ENCODE assay signal across 17 cellular contexts in the genomic region with DNA sequence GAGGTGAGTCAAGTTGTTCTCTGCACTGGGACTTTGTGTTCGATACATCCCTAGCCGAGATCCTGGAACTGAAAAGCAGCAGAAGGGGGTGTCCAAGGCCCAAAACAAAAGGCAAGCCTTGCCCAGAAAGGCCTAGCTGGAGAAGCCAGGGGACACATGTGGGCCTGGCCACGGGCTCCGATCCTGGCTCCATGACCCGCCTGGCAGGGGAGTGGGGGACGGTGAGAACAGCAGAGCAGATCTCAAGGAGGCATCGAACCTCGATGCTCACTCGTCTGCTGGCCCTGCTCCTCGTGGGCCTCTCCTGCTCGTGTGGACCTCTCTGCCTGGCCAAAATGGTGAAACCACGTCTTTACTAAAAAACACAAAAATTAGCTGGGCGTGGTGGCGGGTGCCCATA. TPM values are rescaled to one million over a fixed set of nuclear protein-coding genes. Genes with fewer than 3 reads are reported as not detected.
"Had no signal": no experiment of that assay in that cellular context is flagged by ENCODE, and none has a peak within 500 bp of the region (broad histone marks: within the 10 kb centered on the region; RNA-seq: fewer than 3 reads in every experiment).

No MANE protein-coding gene starts in this region.

- H3K4me1 ChIP-seq: foreskin keratinocyte, right atrium auricular region, thyroid gland had no signal

- H3K4me3 Mint-ChIP-seq: mesothelial cell of epicardium; nephron; stimulated activated effector memory CD8-positive, alpha-beta T cell treated with anti-CD3 and anti-CD28 coated beads, Interleukin-12 subunit alpha, Interleukin-12 subunit beta, amount 100 ng/mL, for 72 hours; type B pancreatic cell had no signal

- H3K4me3 ChIP-seq: hepatocyte, right atrium auricular region, suprapubic skin, thyroid gland had no signal

- DNase-seq: central memory CD4-positive, alpha-beta T cell; effector memory CD4-positive, alpha-beta T cell; foreskin keratinocyte; mammary epithelial cell; small intestine; stimulated activated CD4-positive, alpha-beta T cell treated with anti-CD3 and anti-CD28 coated beads, Interleukin-2, amount 100 ng/mL, for 48 hours; stimulated activated naive CD8-positive, alpha-beta T cell treated with anti-CD3 and anti-CD28 coated beads, Interleukin-15, Interleukin-2, amounts not matched to agents 100 U/mL and 50 U/mL, for 24 hours; thyroid gland had no signal

- H3K27me3 Mint-ChIP-seq: type B pancreatic cell had no signal

- H3K4me1 Mint-ChIP-seq: mesothelial cell of epicardium, nephron had no signal

- H3K79me2 ChIP-seq: hepatocyte had no signal

- H3K27me3 ChIP-seq: foreskin keratinocyte, hepatocyte, right atrium auricular region, suprapubic skin, thyroid gland had no signal

- FAIRE-seq: islet of Langerhans, small intestine, urothelium cell line had no signal

- H3K27ac Mint-ChIP-seq: mesothelial cell of epicardium; nephron; stimulated activated effector memory CD8-positive, alpha-beta T cell treated with anti-CD3 and anti-CD28 coated beads, Interleukin-12 subunit alpha, Interleukin-12 subunit beta, amount 100 ng/mL, for 72 hours; type B pancreatic cell had no signal

- H3K27ac ChIP-seq: foreskin keratinocyte, hepatocyte, right atrium auricular region, suprapubic skin, thyroid gland had no signal

- H3K9me3 Mint-ChIP-seq: mesothelial cell of epicardium; nephron; stimulated activated effector memory CD8-positive, alpha-beta T cell treated with anti-CD3 and anti-CD28 coated beads, Interleukin-12 subunit alpha, Interleukin-12 subunit beta, amount 100 ng/mL, for 72 hours; type B pancreatic cell had no signal

- H3K9me3 ChIP-seq: right atrium auricular region, suprapubic skin, thyroid gland had no signal

- H2AFZ ChIP-seq: hepatocyte had no signal

- H3K36me3 ChIP-seq: thyroid gland had no signal

- H3K4me2 ChIP-seq: hepatocyte had no signal

RNA-seq across cellular contexts. Expression of a gene that starts 33.0 kb away (rescaled TPM):
- total RNA-seq: suprapubic skin had no signal
- polyA plus RNA-seq: foreskin keratinocyte, mammary epithelial cell had no signal
